8 cellular contexts compared by ENCODE assay signal in the genomic region with DNA sequence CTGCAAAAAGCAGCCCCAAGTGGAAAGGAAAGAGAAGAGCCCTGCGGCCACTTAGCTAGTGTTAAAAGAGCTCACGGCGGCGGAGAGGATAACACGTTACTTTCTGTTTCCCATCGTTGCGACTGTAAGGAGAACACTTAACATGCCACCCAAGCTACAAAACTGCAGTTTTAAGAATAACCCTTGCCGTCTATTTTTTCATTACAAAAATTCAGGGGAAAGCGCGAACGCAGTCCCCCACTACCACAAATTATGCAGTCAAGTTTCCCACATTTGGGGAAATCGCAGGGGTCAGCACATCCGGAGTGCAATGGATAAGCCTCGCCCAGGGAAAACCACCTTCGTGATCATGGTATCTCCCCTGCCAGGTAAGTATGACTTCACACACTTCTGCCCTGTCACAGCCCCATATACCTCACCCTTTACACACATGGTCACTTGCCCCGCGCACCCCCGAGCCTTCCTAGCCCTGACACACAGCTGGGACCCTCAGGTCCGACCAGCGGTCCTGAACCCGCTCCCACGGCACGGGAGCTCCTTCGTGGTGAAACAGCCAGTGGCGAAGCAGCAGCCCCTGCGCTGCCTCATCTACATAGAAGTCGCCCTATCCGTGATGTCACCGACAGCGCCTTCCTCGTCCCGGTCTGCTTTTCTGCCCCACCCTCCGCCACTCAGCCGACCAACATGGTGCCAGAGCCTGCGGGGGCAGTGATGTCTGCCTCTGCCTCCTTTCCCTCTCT. TPM values are rescaled to one million over a fixed set of nuclear protein-coding genes. Genes with fewer than 3 reads are reported as not detected.
DNase-seq lines count a peak whose midpoint lies in the region; ATAC-seq and TF ChIP-seq lines count a peak whose summit lies in the region.
"Not testable (repeated sequence)": the region's sequence is repeated elsewhere in the genome, so short reads cannot be mapped to it uniquely, and the experiment has no call there.

No MANE protein-coding gene starts in this region.

- H3K4me3 ChIP-seq in BJ (ENCODE audit: low read depth, low read length), result peak overlapping the region; percentile 39
- peak overlapping the region; percentile 30 for H3K4me3 ChIP-seq in colonic mucosa
- peak overlapping the region in 2 of 3 donors; percentile 33 to 46 for H3K4me3 ChIP-seq in liver (ENCODE audit: low read depth in 1 of 3, low read length in 3 of 3)

- H3K27ac ChIP-seq in colonic mucosa (peak overlapping the region; percentile 53), liver (ENCODE audit: low read depth in 1 of 2, low read length in 2 of 2) (peak overlapping the region; percentile 28 to 69)

- H3K4me1 Mint-ChIP-seq in activated CD4-positive, alpha-beta T cell treated with anti-CD3 and anti-CD28 coated beads, Interleukin-2, amount 10 ng/mL, durations not matched to agents 24 days and 14 days, result not testable (repeated sequence)

- DNase-seq in BJ (ENCODE audit: low read depth) (peak; percentile 37), NCI-H524 (lab: John Stamatoyannopoulos, UW) (peak; percentile 69 to 71), colonic mucosa (peak; percentile 85)
- DNase-seq in activated CD4-positive, alpha-beta T cell treated with anti-CD3 and anti-CD28 coated beads, Interleukin-2, amount 10 ng/mL, durations not matched to agents 24 days and 14 days, result peak; percentile 91
- peak; percentile 54 for DNase-seq in stimulated activated CD4-positive, alpha-beta T cell treated with anti-CD3 and anti-CD28 coated beads, Interleukin-2, amount 100 ng/mL, for 4 hours (ENCODE audit: low read depth)

- ATAC-seq in GM19324 (IDR thresholded peaks at IDR 0.05; ENCODE audit: low FRiP score, unreplicated experiment) (peak; percentile 91), HG03378 (IDR thresholded peaks at IDR 0.05; ENCODE audit: unreplicated experiment) (peak; percentile 92)

- H3K9ac ChIP-seq in colonic mucosa (ENCODE audit: low read depth in 2 of 2, low read length in 2 of 2), result not testable (repeated sequence)
- H3K9ac ChIP-seq in liver (ENCODE audit: low read depth in 1 of 2, low read length in 2 of 2), result peak overlapping the region in 1 of 2 donors; percentile 49

- peaks cover 16% of the 10 kb centered on the region for H3K27me3 Mint-ChIP-seq in activated CD4-positive, alpha-beta T cell treated with anti-CD3 and anti-CD28 coated beads, Interleukin-2, amount 10 ng/mL, durations not matched to agents 24 days and 14 days

- H3K27ac Mint-ChIP-seq in activated CD4-positive, alpha-beta T cell treated with anti-CD3 and anti-CD28 coated beads, Interleukin-2, amount 10 ng/mL, durations not matched to agents 24 days and 14 days, result peak overlapping the region; percentile 94

- peak overlapping the region; percentile 86 for H3K4me3 Mint-ChIP-seq in activated CD4-positive, alpha-beta T cell treated with anti-CD3 and anti-CD28 coated beads, Interleukin-2, amount 10 ng/mL, durations not matched to agents 24 days and 14 days

- POLR2A ChIA-PET in BJ (lab: Charles Lee), result not testable (repeated sequence)

- not testable (repeated sequence) for H3K36me3 Mint-ChIP-seq in activated CD4-positive, alpha-beta T cell treated with anti-CD3 and anti-CD28 coated beads, Interleukin-2, amount 10 ng/mL, durations not matched to agents 24 days and 14 days (ENCODE audit: low read depth)

- not testable (repeated sequence) for H3K9me3 Mint-ChIP-seq in activated CD4-positive, alpha-beta T cell treated with anti-CD3 and anti-CD28 coated beads, Interleukin-2, amount 10 ng/mL, durations not matched to agents 24 days and 14 days

- CTCF ChIA-PET in BJ (lab: Yijun Ruan, JAX), result not testable (repeated sequence)

- TF ChIP-seq RAD21 in liver (IDR thresholded peaks at IDR 0.05), result peak in 1 of 2 donors; percentile 38

- not testable (repeated sequence) for H3K36me3 ChIP-seq in BJ (ENCODE audit: control insufficient read depth, insufficient read depth, low read length); colonic mucosa; liver (ENCODE audit: control insufficient read depth in 4 of 4, insufficient read depth in 3 of 4, low read depth in 1 of 4, low read length in 3 of 4)

- not testable (repeated sequence) for H3K9me3 ChIP-seq in colonic mucosa; liver (ENCODE audit: control insufficient read depth in 4 of 4, low read length in 3 of 4)

- intact Hi-C loops in activated CD4-positive, alpha-beta T cell treated with anti-CD3 and anti-CD28 coated beads, Interleukin-2, amount 10 ng/mL, durations not matched to agents 24 days and 14 days (cut with micrococcal nuclease); colonic mucosa (cut with DNase I): not testable (repeated sequence)

- not testable (repeated sequence) for H3K27me3 ChIP-seq in BJ (ENCODE audit: control insufficient read depth, insufficient read depth, low read length); colonic mucosa; liver (ENCODE audit: control insufficient read depth in 4 of 4, insufficient read depth in 4 of 4, low read length in 3 of 4)

- not testable (repeated sequence) for H3K4me1 ChIP-seq in colonic mucosa; liver (ENCODE audit: control insufficient read depth in 4 of 4, insufficient read depth in 4 of 4, low read length in 3 of 4)

- WGBS in liver, result under 1% methylated on average over 18 of the region's 35 CpGs

- not testable (repeated sequence) for TF ChIP-seq CTCF in BJ (IDR thresholded peaks at IDR 0.05; ENCODE audit: insufficient read depth, low read depth, low read length); colonic mucosa (IDR thresholded peaks at IDR 0.05); liver (IDR thresholded peaks at IDR 0.05; ENCODE audit: low read depth, low read length, missing input control)

TF ChIP-seq in liver, 16 proteins besides CTCF, POLR2A, EP300 and RAD21:
- TF ChIP-seq HNF4A (conservative IDR thresholded peaks at IDR 0.05) (peak; percentile 10 to 47), YY1 (IDR thresholded peaks at IDR 0.05) (peak; percentile 74), GABPA (IDR thresholded peaks at IDR 0.05 in 1 of 2, conservative IDR thresholded peaks at IDR 0.05 in 1 of 2) (peak in 1 of 2 donors; percentile 72), RXRA (IDR thresholded peaks at IDR 0.05) (peak in 1 of 2 donors; percentile 49), JUND (IDR thresholded peaks at IDR 0.05) (peak in 1 of 2 donors; percentile 27), EGR1 (IDR thresholded peaks at IDR 0.05; ENCODE audit: low read depth in 2 of 2) (peak in 1 of 2 donors; percentile 38)
- TF ChIP-seq, protein P1, sequence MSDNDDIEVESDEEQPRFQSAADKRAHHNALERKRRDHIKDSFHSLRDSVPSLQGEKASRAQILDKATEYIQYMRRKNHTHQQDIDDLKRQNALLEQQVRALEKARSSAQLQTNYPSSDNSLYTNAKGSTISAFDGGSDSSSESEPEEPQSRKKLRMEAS (IDR thresholded peaks at IDR 0.05), result peak; percentile 42
- TF ChIP-seq, protein P2, sequence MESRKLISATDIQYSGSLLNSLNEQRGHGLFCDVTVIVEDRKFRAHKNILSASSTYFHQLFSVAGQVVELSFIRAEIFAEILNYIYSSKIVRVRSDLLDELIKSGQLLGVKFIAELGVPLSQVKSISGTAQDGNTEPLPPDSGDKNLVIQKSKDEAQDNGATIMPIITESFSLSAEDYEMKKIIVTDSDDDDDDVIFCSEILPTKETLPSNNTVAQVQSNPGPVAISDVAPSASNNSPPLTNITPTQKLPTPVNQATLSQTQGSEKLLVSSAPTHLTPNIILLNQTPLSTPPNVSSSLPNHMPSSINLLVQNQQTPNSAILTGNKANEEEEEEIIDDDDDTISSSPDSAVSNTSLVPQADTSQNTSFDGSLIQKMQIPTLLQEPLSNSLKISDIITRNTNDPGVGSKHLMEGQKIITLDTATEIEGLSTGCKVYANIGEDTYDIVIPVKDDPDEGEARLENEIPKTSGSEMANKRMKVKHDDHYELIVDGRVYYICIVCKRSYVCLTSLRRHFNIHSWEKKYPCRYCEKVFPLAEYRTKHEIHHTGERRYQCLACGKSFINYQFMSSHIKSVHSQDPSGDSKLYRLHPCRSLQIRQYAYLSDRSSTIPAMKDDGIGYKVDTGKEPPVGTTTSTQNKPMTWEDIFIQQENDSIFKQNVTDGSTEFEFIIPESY (IDR thresholded peaks at IDR 0.05), result peak; percentile 73

RNA-seq across cellular contexts. Expression of a gene that starts 40.2 kb away (rescaled TPM):
- polyA plus RNA-seq in BJ (2011; rRNA removed) (1.4 and 2.1 TPM in 2 replicates), liver (1 to 10 TPM; 1.6 to 2.4 TPM)
- polyA minus RNA-seq in BJ (2011; rRNA and poly(A)+ RNA removed), result 1.5 and 2.6 TPM in 2 replicates
- 0.63 and 1.1 TPM in 2 replicates for total RNA-seq in activated CD4-positive, alpha-beta T cell treated with anti-CD3 and anti-CD28 coated beads, Interleukin-2, amount 10 ng/mL, durations not matched to agents 24 days and 14 days
- total RNA-seq in colonic mucosa (1 to 10 TPM; 2.1 to 3.3 TPM), liver (1 to 10 TPM in 1 of 2 donors, under 1 TPM in 1; 0.98 to 8.2 TPM)

Comparison
In these comparisons a context has a peak if more than half of its experiments do, and no peak if none do; other contexts are left out.
1. Peak in every context shown above with its lines: DNase-seq, ATAC-seq, H3K4me3 ChIP-seq and H3K27ac ChIP-seq.
2. DNase-seq: peak in every context shown above with its lines; median percentile 91 in activated CD4-positive, alpha-beta T cell treated with anti-CD3 and anti-CD28 coated beads, Interleukin-2, amount 10 ng/mL, durations not matched to agents 24 days and 14 days; 85 in colonic mucosa; 70 in NCI-H524; 54 in stimulated activated CD4-positive, alpha-beta T cell treated with anti-CD3 and anti-CD28 coated beads, Interleukin-2, amount 100 ng/mL, for 4 hours; 37 in BJ.